In genomic region chr3:156226676-156227420, GRCh38 we compare ENCODE assay signal across 27 cellular contexts.
"Had no signal": no experiment of that assay in that cellular context is flagged by ENCODE, and none has a peak within 500 bp of the region (broad histone marks: within the 10 kb centered on the region; RNA-seq: fewer than 3 reads in every experiment).

No MANE protein-coding gene starts in this region.

- H3K27ac Mint-ChIP-seq: immature natural killer cell; naive thymus-derived CD4-positive, alpha-beta T cell; natural killer cell treated with Interleukin-12 subunit alpha and Interleukin-12 subunit beta and Interleukin-15 and Interleukin-18, amount 100 ng/mL, for 72 hours; stimulated activated effector memory CD8-positive, alpha-beta T cell treated with anti-CD3 and anti-CD28 coated beads, Interleukin-12 subunit alpha, Interleukin-12 subunit beta, amount 100 ng/mL, for 72 hours; stimulated activated naive CD8-positive, alpha-beta T cell treated with anti-CD3 and anti-CD28 coated beads, Interleukin-15, amount 100 ng/mL, for 72 hours; type B pancreatic cell had no signal

- H3K4me3 ChIP-seq: left ventricle myocardium inferior, lung, mucosa of descending colon, skin epidermis, tibial nerve, uterus had no signal

- H3K36me3 Mint-ChIP-seq: immature natural killer cell; naive thymus-derived CD4-positive, alpha-beta T cell; natural killer cell treated with Interleukin-12 subunit alpha and Interleukin-12 subunit beta and Interleukin-15 and Interleukin-18, amount 100 ng/mL, for 72 hours; stimulated activated effector memory CD8-positive, alpha-beta T cell treated with anti-CD3 and anti-CD28 coated beads, Interleukin-12 subunit alpha, Interleukin-12 subunit beta, amount 100 ng/mL, for 72 hours; type B pancreatic cell had no signal

- DNase-seq: hypothalamus; immature natural killer cell; kidney; left colon; left ventricle myocardium inferior; midbrain; mucosa of descending colon; naive thymus-derived CD4-positive, alpha-beta T cell; nucleus accumbens; retina; right cardiac atrium; stimulated activated CD4-positive, alpha-beta T cell treated with anti-CD3 and anti-CD28 coated beads, Interleukin-12 subunit alpha, Interleukin-12 subunit beta, amount 100 ng/mL, for 4 hours; stimulated activated CD4-positive, alpha-beta T cell treated with anti-CD3 and anti-CD28 coated beads, Interleukin-15, amount 100 ng/mL, for 24 hours; stimulated activated CD4-positive, alpha-beta T cell treated with anti-CD3 and anti-CD28 coated beads, Interleukin-2, amount 100 ng/mL, for 24 hours; stimulated activated CD4-positive, alpha-beta T cell treated with anti-CD3 and anti-CD28 coated beads, Interleukin-4, amount 100 ng/mL, for 1 hour; stimulated activated naive CD4-positive, alpha-beta T cell; stimulated activated naive CD8-positive, alpha-beta T cell treated with anti-CD3 and anti-CD28 coated beads, Interleukin-15, amount 100 ng/mL, for 72 hours; substantia nigra; uterus had no signal

- ATAC-seq: left colon; mucosa of descending colon; naive thymus-derived CD4-positive, alpha-beta T cell; natural killer cell treated with Interleukin-12 subunit alpha and Interleukin-12 subunit beta and Interleukin-15 and Interleukin-18, amount 100 ng/mL, for 72 hours; right cardiac atrium; sciatic nerve; stimulated activated effector memory CD8-positive, alpha-beta T cell treated with anti-CD3 and anti-CD28 coated beads, Interleukin-12 subunit alpha, Interleukin-12 subunit beta, amount 100 ng/mL, for 72 hours; stimulated activated naive CD8-positive, alpha-beta T cell treated with anti-CD3 and anti-CD28 coated beads, Interleukin-15, amount 100 ng/mL, for 72 hours had no signal

- H3K4me1 Mint-ChIP-seq: immature natural killer cell; naive thymus-derived CD4-positive, alpha-beta T cell; stimulated activated effector memory CD8-positive, alpha-beta T cell treated with anti-CD3 and anti-CD28 coated beads, Interleukin-12 subunit alpha, Interleukin-12 subunit beta, amount 100 ng/mL, for 72 hours; stimulated activated naive CD8-positive, alpha-beta T cell treated with anti-CD3 and anti-CD28 coated beads, Interleukin-15, amount 100 ng/mL, for 72 hours had no signal

- H3K4me3 Mint-ChIP-seq: immature natural killer cell; naive thymus-derived CD4-positive, alpha-beta T cell; natural killer cell treated with Interleukin-12 subunit alpha and Interleukin-12 subunit beta and Interleukin-15 and Interleukin-18, amount 100 ng/mL, for 72 hours; neural crest cell; stimulated activated effector memory CD8-positive, alpha-beta T cell treated with anti-CD3 and anti-CD28 coated beads, Interleukin-12 subunit alpha, Interleukin-12 subunit beta, amount 100 ng/mL, for 72 hours; stimulated activated naive CD8-positive, alpha-beta T cell treated with anti-CD3 and anti-CD28 coated beads, Interleukin-15, amount 100 ng/mL, for 72 hours; type B pancreatic cell had no signal

- H3K27me3 Mint-ChIP-seq: type B pancreatic cell had no signal

- H3K9me3 Mint-ChIP-seq: natural killer cell treated with Interleukin-12 subunit alpha and Interleukin-12 subunit beta and Interleukin-15 and Interleukin-18, amount 100 ng/mL, for 72 hours; stimulated activated effector memory CD8-positive, alpha-beta T cell treated with anti-CD3 and anti-CD28 coated beads, Interleukin-12 subunit alpha, Interleukin-12 subunit beta, amount 100 ng/mL, for 72 hours; stimulated activated naive CD8-positive, alpha-beta T cell treated with anti-CD3 and anti-CD28 coated beads, Interleukin-15, amount 100 ng/mL, for 72 hours; type B pancreatic cell had no signal
